Comparison of ENCODE assay signal across 3 cellular contexts in the genomic region with DNA sequence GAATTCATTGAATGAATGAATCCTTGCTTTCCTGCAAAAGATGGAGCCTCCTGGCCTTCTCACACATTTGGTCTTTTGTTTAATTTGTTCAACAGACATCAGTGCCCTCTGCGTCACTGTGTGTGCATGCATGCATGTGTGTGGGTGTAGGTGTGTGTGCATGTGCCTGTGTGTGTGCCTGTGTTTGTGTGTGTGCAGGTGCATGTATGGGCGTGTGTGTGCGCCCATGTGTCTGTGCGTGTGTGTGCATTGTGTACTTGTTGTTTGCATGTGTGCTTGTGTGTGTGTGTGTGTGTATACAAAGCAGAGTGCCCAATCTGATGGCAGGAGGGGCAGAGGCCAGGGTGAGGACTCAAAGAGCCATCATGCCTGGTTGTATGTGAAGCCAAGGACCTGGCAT.
TF ChIP-seq lines count a peak whose summit lies in the region.

No MANE protein-coding gene starts in this region.

TF ChIP-seq in GM12891, 5 proteins besides CTCF, POLR2A, EP300 and RAD21:
- TF ChIP-seq POLR2AphosphoS5 (IDR thresholded peaks at IDR 0.05; ENCODE audit: low read depth, low read length) (no peak), SPI1 (IDR thresholded peaks at IDR 0.05; ENCODE audit: low read depth, low read length) (no peak), PAX5 (IDR thresholded peaks at IDR 0.05; ENCODE audit: insufficient read depth, low read length, severe bottlenecking) (no peak), TAF1 (IDR thresholded peaks at IDR 0.05; ENCODE audit: low read depth, low read length) (no peak), POU2F2 (IDR thresholded peaks at IDR 0.05; ENCODE audit: low read depth, low read length) (no peak)

TF ChIP-seq in IMR-90, 13 proteins besides CTCF, POLR2A, EP300 and RAD21:
- TF ChIP-seq, protein P1, sequence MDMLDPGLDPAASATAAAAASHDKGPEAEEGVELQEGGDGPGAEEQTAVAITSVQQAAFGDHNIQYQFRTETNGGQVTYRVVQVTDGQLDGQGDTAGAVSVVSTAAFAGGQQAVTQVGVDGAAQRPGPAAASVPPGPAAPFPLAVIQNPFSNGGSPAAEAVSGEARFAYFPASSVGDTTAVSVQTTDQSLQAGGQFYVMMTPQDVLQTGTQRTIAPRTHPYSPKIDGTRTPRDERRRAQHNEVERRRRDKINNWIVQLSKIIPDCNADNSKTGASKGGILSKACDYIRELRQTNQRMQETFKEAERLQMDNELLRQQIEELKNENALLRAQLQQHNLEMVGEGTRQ (IDR thresholded peaks at IDR 0.05; ENCODE audit: low read depth, low read length) = no peak
- TF ChIP-seq MXI1 (IDR thresholded peaks at IDR 0.05; ENCODE audit: borderline replicate concordance, low read depth, low read length) (no peak), CEBPB (IDR thresholded peaks at IDR 0.05; ENCODE audit: low read depth, low read length) (no peak), RCOR1 (IDR thresholded peaks at IDR 0.05; ENCODE audit: insufficient replicate concordance, low read length) (no peak), BHLHE40 (IDR thresholded peaks at IDR 0.05; ENCODE audit: low read depth, low read length) (no peak), FOS (IDR thresholded peaks at IDR 0.05; ENCODE audit: low read depth, low read length) (no peak), CHD1 (IDR thresholded peaks at IDR 0.05; ENCODE audit: low read depth, low read length) (no peak), MAZ (IDR thresholded peaks at IDR 0.05; ENCODE audit: borderline replicate concordance, low read depth, low read length) (no peak), MAFK (IDR thresholded peaks at IDR 0.05; ENCODE audit: low read depth, low read length) (no peak)
- TF ChIP-seq, protein P2, sequence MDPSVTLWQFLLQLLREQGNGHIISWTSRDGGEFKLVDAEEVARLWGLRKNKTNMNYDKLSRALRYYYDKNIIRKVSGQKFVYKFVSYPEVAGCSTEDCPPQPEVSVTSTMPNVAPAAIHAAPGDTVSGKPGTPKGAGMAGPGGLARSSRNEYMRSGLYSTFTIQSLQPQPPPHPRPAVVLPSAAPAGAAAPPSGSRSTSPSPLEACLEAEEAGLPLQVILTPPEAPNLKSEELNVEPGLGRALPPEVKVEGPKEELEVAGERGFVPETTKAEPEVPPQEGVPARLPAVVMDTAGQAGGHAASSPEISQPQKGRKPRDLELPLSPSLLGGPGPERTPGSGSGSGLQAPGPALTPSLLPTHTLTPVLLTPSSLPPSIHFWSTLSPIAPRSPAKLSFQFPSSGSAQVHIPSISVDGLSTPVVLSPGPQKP (IDR thresholded peaks at IDR 0.05; ENCODE audit: borderline replicate concordance, low read depth, low read length) = no peak

TF ChIP-seq in H1, 55 proteins besides CTCF, POLR2A, EP300 and RAD21:
- TF ChIP-seq TBP (IDR thresholded peaks at IDR 0.05; ENCODE audit: low read depth, low read length) (no peak), CEBPB (IDR thresholded peaks at IDR 0.05; ENCODE audit: low read depth, low read length) (no peak), SP1 (IDR thresholded peaks at IDR 0.05; ENCODE audit: low read depth, low read length) (no peak), KDM4A (IDR thresholded peaks at IDR 0.05; ENCODE audit: low read depth, low read length, severe bottlenecking) (no peak), YY1 (IDR thresholded peaks at IDR 0.05; ENCODE audit: low read depth, low read length) (no peak), KDM5A (IDR thresholded peaks at IDR 0.05; ENCODE audit: low read length) (no peak), SAP30 (IDR thresholded peaks at IDR 0.05; ENCODE audit: insufficient read depth, insufficient replicate concordance, low read length) (no peak), JUND (IDR thresholded peaks at IDR 0.05; ENCODE audit: low read length) (no peak), POU5F1 (IDR thresholded peaks at IDR 0.05; ENCODE audit: low read depth, low read length) (no peak), FOSL1 (IDR thresholded peaks at IDR 0.05; ENCODE audit: insufficient read depth, low read depth, low read length) (no peak), TEAD4 (IDR thresholded peaks at IDR 0.05; ENCODE audit: low read depth, low read length) (no peak)
- TF ChIP-seq, protein P3, sequence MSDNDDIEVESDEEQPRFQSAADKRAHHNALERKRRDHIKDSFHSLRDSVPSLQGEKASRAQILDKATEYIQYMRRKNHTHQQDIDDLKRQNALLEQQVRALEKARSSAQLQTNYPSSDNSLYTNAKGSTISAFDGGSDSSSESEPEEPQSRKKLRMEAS (IDR thresholded peaks at IDR 0.05) = no peak
- TF ChIP-seq, protein P4, sequence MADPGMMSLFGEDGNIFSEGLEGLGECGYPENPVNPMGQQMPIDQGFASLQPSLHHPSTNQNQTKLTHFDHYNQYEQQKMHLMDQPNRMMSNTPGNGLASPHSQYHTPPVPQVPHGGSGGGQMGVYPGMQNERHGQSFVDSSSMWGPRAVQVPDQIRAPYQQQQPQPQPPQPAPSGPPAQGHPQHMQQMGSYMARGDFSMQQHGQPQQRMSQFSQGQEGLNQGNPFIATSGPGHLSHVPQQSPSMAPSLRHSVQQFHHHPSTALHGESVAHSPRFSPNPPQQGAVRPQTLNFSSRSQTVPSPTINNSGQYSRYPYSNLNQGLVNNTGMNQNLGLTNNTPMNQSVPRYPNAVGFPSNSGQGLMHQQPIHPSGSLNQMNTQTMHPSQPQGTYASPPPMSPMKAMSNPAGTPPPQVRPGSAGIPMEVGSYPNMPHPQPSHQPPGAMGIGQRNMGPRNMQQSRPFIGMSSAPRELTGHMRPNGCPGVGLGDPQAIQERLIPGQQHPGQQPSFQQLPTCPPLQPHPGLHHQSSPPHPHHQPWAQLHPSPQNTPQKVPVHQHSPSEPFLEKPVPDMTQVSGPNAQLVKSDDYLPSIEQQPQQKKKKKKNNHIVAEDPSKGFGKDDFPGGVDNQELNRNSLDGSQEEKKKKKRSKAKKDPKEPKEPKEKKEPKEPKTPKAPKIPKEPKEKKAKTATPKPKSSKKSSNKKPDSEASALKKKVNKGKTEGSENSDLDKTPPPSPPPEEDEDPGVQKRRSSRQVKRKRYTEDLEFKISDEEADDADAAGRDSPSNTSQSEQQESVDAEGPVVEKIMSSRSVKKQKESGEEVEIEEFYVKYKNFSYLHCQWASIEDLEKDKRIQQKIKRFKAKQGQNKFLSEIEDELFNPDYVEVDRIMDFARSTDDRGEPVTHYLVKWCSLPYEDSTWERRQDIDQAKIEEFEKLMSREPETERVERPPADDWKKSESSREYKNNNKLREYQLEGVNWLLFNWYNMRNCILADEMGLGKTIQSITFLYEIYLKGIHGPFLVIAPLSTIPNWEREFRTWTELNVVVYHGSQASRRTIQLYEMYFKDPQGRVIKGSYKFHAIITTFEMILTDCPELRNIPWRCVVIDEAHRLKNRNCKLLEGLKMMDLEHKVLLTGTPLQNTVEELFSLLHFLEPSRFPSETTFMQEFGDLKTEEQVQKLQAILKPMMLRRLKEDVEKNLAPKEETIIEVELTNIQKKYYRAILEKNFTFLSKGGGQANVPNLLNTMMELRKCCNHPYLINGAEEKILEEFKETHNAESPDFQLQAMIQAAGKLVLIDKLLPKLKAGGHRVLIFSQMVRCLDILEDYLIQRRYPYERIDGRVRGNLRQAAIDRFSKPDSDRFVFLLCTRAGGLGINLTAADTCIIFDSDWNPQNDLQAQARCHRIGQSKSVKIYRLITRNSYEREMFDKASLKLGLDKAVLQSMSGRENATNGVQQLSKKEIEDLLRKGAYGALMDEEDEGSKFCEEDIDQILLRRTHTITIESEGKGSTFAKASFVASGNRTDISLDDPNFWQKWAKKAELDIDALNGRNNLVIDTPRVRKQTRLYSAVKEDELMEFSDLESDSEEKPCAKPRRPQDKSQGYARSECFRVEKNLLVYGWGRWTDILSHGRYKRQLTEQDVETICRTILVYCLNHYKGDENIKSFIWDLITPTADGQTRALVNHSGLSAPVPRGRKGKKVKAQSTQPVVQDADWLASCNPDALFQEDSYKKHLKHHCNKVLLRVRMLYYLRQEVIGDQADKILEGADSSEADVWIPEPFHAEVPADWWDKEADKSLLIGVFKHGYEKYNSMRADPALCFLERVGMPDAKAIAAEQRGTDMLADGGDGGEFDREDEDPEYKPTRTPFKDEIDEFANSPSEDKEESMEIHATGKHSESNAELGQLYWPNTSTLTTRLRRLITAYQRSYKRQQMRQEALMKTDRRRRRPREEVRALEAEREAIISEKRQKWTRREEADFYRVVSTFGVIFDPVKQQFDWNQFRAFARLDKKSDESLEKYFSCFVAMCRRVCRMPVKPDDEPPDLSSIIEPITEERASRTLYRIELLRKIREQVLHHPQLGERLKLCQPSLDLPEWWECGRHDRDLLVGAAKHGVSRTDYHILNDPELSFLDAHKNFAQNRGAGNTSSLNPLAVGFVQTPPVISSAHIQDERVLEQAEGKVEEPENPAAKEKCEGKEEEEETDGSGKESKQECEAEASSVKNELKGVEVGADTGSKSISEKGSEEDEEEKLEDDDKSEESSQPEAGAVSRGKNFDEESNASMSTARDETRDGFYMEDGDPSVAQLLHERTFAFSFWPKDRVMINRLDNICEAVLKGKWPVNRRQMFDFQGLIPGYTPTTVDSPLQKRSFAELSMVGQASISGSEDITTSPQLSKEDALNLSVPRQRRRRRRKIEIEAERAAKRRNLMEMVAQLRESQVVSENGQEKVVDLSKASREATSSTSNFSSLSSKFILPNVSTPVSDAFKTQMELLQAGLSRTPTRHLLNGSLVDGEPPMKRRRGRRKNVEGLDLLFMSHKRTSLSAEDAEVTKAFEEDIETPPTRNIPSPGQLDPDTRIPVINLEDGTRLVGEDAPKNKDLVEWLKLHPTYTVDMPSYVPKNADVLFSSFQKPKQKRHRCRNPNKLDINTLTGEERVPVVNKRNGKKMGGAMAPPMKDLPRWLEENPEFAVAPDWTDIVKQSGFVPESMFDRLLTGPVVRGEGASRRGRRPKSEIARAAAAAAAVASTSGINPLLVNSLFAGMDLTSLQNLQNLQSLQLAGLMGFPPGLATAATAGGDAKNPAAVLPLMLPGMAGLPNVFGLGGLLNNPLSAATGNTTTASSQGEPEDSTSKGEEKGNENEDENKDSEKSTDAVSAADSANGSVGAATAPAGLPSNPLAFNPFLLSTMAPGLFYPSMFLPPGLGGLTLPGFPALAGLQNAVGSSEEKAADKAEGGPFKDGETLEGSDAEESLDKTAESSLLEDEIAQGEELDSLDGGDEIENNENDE (IDR thresholded peaks at IDR 0.05; ENCODE audit: insufficient replicate concordance, low read length) = no peak
- TF ChIP-seq, protein P5, sequence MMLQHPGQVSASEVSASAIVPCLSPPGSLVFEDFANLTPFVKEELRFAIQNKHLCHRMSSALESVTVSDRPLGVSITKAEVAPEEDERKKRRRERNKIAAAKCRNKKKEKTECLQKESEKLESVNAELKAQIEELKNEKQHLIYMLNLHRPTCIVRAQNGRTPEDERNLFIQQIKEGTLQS (IDR thresholded peaks at IDR 0.05; ENCODE audit: insufficient read depth, low read depth, low read length) = no peak
